ENCODE assay signal across 25 cellular contexts in genomic region chr1:30698401-30698981, GRCh38. TPM values are rescaled to one million over a fixed set of nuclear protein-coding genes. Genes with fewer than 3 reads are reported as not detected.
A peak's percentile ranks its signal among the peaks of the same experiment; 100 is the strongest.
DNase-seq lines count a peak whose midpoint lies in the region; ATAC-seq and TF ChIP-seq lines count a peak whose summit lies in the region.
"Had no signal": no experiment of that assay in that cellular context is flagged by ENCODE, and none has a peak within 500 bp of the region (broad histone marks: within the 10 kb centered on the region; RNA-seq: fewer than 3 reads in every experiment).

No MANE protein-coding gene starts in this region.

- no peak overlapping the region for H3K4me3 Mint-ChIP-seq in T-cell
- H3K4me3 Mint-ChIP-seq: CD4-positive, CD25-positive, alpha-beta regulatory T cell; immature natural killer cell had no signal

- TF ChIP-seq POLR2A in prostate gland (IDR thresholded peaks at IDR 0.05) = no peak

- H3K4me2 ChIP-seq in Karpas-422 (ENCODE audit: low read depth, low read length, poor library complexity, severe bottlenecking) = no peak overlapping the region

- H2AFZ ChIP-seq in Karpas-422 (ENCODE audit: low read length) = no peak overlapping the region

- no peaks in the 10 kb centered on the region for H4K20me1 ChIP-seq in Karpas-422 (ENCODE audit: insufficient read depth, low read depth, low read length)

- H3K4me1 ChIP-seq in BE2C = no peaks in the 10 kb centered on the region; the same call in 1 of the 2 replicates
- peaks cover 65% of the 10 kb centered on the region for H3K4me1 ChIP-seq in Karpas-422 (ENCODE audit: low read length)
- H3K4me1 ChIP-seq in prostate gland (replicated peaks) = peaks cover 5% of the 10 kb centered on the region

- POLR2A ChIA-PET in T-cell (lab: Charles Lee) = no interaction called here

- intact Hi-C loops in prostate gland (cut with DNase I) = no loop called here

- H3K36me3 ChIP-seq in BE2C (no peaks in the 10 kb centered on the region), Karpas-422 (ENCODE audit: insufficient read depth, low read length) (no peaks in the 10 kb centered on the region), prostate gland (no peaks in the 10 kb centered on the region)

- no peaks in the 10 kb centered on the region for H3K9me3 ChIP-seq in BE2C
- no peaks in the 10 kb centered on the region for H3K9me3 ChIP-seq in Karpas-422 (ENCODE audit: low read length)
- no peaks in the 10 kb centered on the region for H3K9me3 ChIP-seq in prostate gland

- H3K4me3 ChIP-seq in BE2C (ENCODE audit: low read depth, low read length) (no peak overlapping the region), Karpas-422 (ENCODE audit: low read length) (no peak overlapping the region), prostate gland (no peak overlapping the region)

- H3K79me2 ChIP-seq in Karpas-422 (ENCODE audit: low read length) = no peaks in the 10 kb centered on the region

- H3K4me1 Mint-ChIP-seq in T-cell = no peaks in the 10 kb centered on the region
- H3K4me1 Mint-ChIP-seq: CD4-positive, CD25-positive, alpha-beta regulatory T cell; immature natural killer cell had no signal

- CTCF ChIA-PET in T-cell (lab: Charles Lee) = no interaction called here

- peaks cover 0 to 4% of the 10 kb centered on the region in 2 donors for H3K27me3 Mint-ChIP-seq in T-cell

- H3K27ac Mint-ChIP-seq in T-cell = no peak overlapping the region
- H3K27ac Mint-ChIP-seq: immature natural killer cell had no signal

- no peak overlapping the region for H3K27ac ChIP-seq in Karpas-422 (ENCODE audit: low read length)
- peak overlapping the region; percentile 35 to 45 for H3K27ac ChIP-seq in prostate gland
- H3K27ac ChIP-seq: VCaP had no signal

- no peak for ATAC-seq in T-cell (replicated peaks in 1 of 4)
- no peak for ATAC-seq in GM19023 (IDR thresholded peaks at IDR 0.05; ENCODE audit: unreplicated experiment)
- ATAC-seq: right cardiac atrium had no signal

- H3K27me3 ChIP-seq in BE2C (no peaks in the 10 kb centered on the region), Karpas-422 (ENCODE audit: low read length) (no peaks in the 10 kb centered on the region), prostate gland (replicated peaks; ENCODE audit: insufficient read depth) (no peaks in the 10 kb centered on the region)

- peak overlapping the region; percentile 20; the same call in 1 of the 2 replicates for H3K9ac ChIP-seq in Karpas-422 (ENCODE audit: low read length)

- H3K36me3 Mint-ChIP-seq in T-cell = no peaks in the 10 kb centered on the region
- H3K36me3 Mint-ChIP-seq: CD4-positive, CD25-positive, alpha-beta regulatory T cell had no signal

- H3K9me2 ChIP-seq in Karpas-422 (replicated peaks; ENCODE audit: insufficient read depth, low read length) = no peaks in the 10 kb centered on the region

- no peaks in the 10 kb centered on the region for H3K9me3 Mint-ChIP-seq in T-cell
- H3K9me3 Mint-ChIP-seq: CD4-positive, CD25-positive, alpha-beta regulatory T cell; immature natural killer cell had no signal

- TF ChIP-seq CTCF in BE2C (IDR thresholded peaks at IDR 0.05; ENCODE audit: low read depth, low read length) = no peak
- no peak for TF ChIP-seq CTCF in prostate gland (IDR thresholded peaks at IDR 0.05)

- WGBS in prostate gland = 54% methylated on average over 15 of the region's 17 CpGs

- DNase-seq in BE2C (peak; percentile 50), Karpas-422 (no peak), fibroblast of the conjunctiva (ENCODE audit: low read depth) (peak; percentile 26), prostate gland (ENCODE audit: low spot score) (no peak), T-cell (no peak), NCI-H1417 treated with DMSO at 0.1 percent for 48 hours (lab: John Stamatoyannopoulos, UW) (no peak)
- DNase-seq in stimulated activated CD4-positive, alpha-beta T cell treated with anti-CD3 and anti-CD28 coated beads, Interleukin-2, amount 100 ng/mL, for 48 hours = no peak
- DNase-seq: activated CD4-positive, alpha-beta T cell treated with anti-CD3 and anti-CD28 coated beads, Interleukin-2, amount 50 U/mL, for 4 hours; activated CD8-positive, alpha-beta memory T cell treated with anti-CD3 and anti-CD28 coated beads, Interleukin-2, amount 50 U/mL, for 48 hours; activated gamma-delta T cell treated with Interleukin-2 at 50 U/mL for 16 hours; CD4-positive, CD25-positive, alpha-beta regulatory T cell; effector memory CD4-positive, alpha-beta T cell; immature natural killer cell; KBM-7; MV-4-11; NCI-H187; NCI-H748 treated with DMSO at 0.1 percent for 48 hours; occipital lobe; right cardiac atrium; SIG-M5 had no signal

RNA-seq across cellular contexts. Expression of gene MATN1, which starts 24.9 kb away (rescaled TPM):
- polyA plus RNA-seq in BE2C (2012; ENCODE audit: insufficient read depth, insufficient read length, low read depth) = not detected
- total RNA-seq in Karpas-422 (2014; rRNA removed; shearing (Covaris generic); ENCODE audit: low replicate concordance) = 0.19 and 1.2 TPM in 2 replicates
- total RNA-seq in prostate gland (under 1 TPM in 1 of 2 donors, not detected in 1; 0.34 TPM), T-cell (1 to 10 TPM in 2 of 5 donors, under 1 TPM in 3; 0.20 to 5.5 (median 0.60) TPM)
- total RNA-seq: lower leg skin; myocyte; right cardiac atrium; T-helper 1 cell treated with Interleukin-12 subunit alpha and Interleukin-12 subunit beta and Interleukin-4 antibody, amounts not matched to agents 30 ng/mL and 1 ng/mL, for 36 hours had no signal
- polyA plus RNA-seq: CD4-positive, CD25-positive, alpha-beta regulatory T cell; immature natural killer cell had no signal

RNA-seq across cellular contexts. Expression of gene LAPTM5, which starts 59.1 kb away (rescaled TPM):
- polyA plus RNA-seq in BE2C (2012; ENCODE audit: insufficient read depth, insufficient read length, low read depth) = 0.77 TPM
- 117 and 184 TPM in 2 replicates for total RNA-seq in Karpas-422 (2014; rRNA removed; shearing (Covaris generic); ENCODE audit: low replicate concordance)
- total RNA-seq in prostate gland = 10 to 100 TPM; 14.9 to 39.1 TPM
- 100 to 1,000 TPM; 529 to 586 (median 559) TPM for total RNA-seq in T-cell

Comparison
In these comparisons a context has a peak if more than half of its experiments do, and no peak if none do; other contexts are left out.
1. DNase-seq: peak in BE2C (single experiment) and fibroblast of the conjunctiva (single experiment); none in Karpas-422 (single experiment), prostate gland (single experiment), T-cell (0 of 34), NCI-H1417 treated with DMSO at 0.1 percent for 48 hours (single experiment) and stimulated activated CD4-positive, alpha-beta T cell treated with anti-CD3 and anti-CD28 coated beads, Interleukin-2, amount 100 ng/mL, for 48 hours (0 of 2).